18 cellular contexts compared by ENCODE assay signal in genomic region chr10:84826704-84827103, GRCh38.
DNase-seq lines count a peak whose midpoint lies in the region; ATAC-seq and TF ChIP-seq lines count a peak whose summit lies in the region.
"Had no signal": no experiment of that assay in that cellular context is flagged by ENCODE, and none has a peak within 500 bp of the region (broad histone marks: within the 10 kb centered on the region; RNA-seq: fewer than 3 reads in every experiment).

No MANE protein-coding gene starts in this region.

- H3K4me1 Mint-ChIP-seq in MCF 10A (ENCODE audit: insufficient read depth, unreplicated experiment): no peaks in the 10 kb centered on the region
- H3K4me1 Mint-ChIP-seq: activated B cell treated with CpG ODN at 0.5 μM for 24 hours; activated naive CD8-positive, alpha-beta T cell treated with anti-CD3 and anti-CD28 coated beads, Interleukin-2, amount 10 ng/mL, durations not matched to agents 7 days and 5 days; CD4-positive, CD25-positive, alpha-beta regulatory T cell had no signal

- BruUV-seq in MCF 10A (replicated peaks; lab: Mats Ljungman, UMichigan): no TSS peak

- no peak for TF ChIP-seq POLR2A in heart left ventricle (IDR thresholded peaks at IDR 0.05)

- no peaks in the 10 kb centered on the region for H3K27me3 Mint-ChIP-seq in MCF 10A (ENCODE audit: insufficient read depth, unreplicated experiment)
- H3K27me3 Mint-ChIP-seq: activated B cell treated with CpG ODN at 0.5 μM for 24 hours; activated naive CD8-positive, alpha-beta T cell treated with anti-CD3 and anti-CD28 coated beads, Interleukin-2, amount 10 ng/mL, durations not matched to agents 7 days and 5 days had no signal

- H3K4me3 ChIP-seq in right cardiac atrium (ENCODE audit: low read length) (no peak overlapping the region), heart left ventricle (no peak overlapping the region), SJSA1 (no peak overlapping the region)

- H3K27ac Mint-ChIP-seq in MCF 10A (ENCODE audit: low read depth, unreplicated experiment): no peak overlapping the region
- H3K27ac Mint-ChIP-seq: activated B cell treated with CpG ODN at 0.5 μM for 24 hours; activated naive CD8-positive, alpha-beta T cell treated with anti-CD3 and anti-CD28 coated beads, Interleukin-2, amount 10 ng/mL, durations not matched to agents 7 days and 5 days; activated T-helper 2 cell treated with anti-CD3 and anti-CD28 coated beads, Interferon-gamma antibody, Interleukin-2, Interleukin-4, amounts not matched to agents 10 μg/mL and 5 μg/mL and 100 μg/mL, durations not matched to agents 14 hours and 24 hours and 36 hours; CD4-positive, CD25-positive, alpha-beta regulatory T cell had no signal

- H3K4me1 ChIP-seq in right cardiac atrium (ENCODE audit: control insufficient read depth, insufficient read depth, low read length) (peaks cover 2% of the 10 kb centered on the region), heart left ventricle (peaks cover 0 to 34% (median 4%) of the 10 kb centered on the region in 12 donors), SJSA1 (replicated peaks) (peaks cover 90% of the 10 kb centered on the region)

- intact Hi-C loops in right cardiac atrium (cut with DNase I): no loop called here
- intact Hi-C loops in heart left ventricle (cut with DNase I): no loop called here
- intact Hi-C loops in MCF 10A (cut with micrococcal nuclease): no loop called here

- H3K4me3 Mint-ChIP-seq in MCF 10A (ENCODE audit: unreplicated experiment): no peak overlapping the region
- H3K4me3 Mint-ChIP-seq: activated B cell treated with CpG ODN at 0.5 μM for 24 hours; activated naive CD8-positive, alpha-beta T cell treated with anti-CD3 and anti-CD28 coated beads, Interleukin-2, amount 10 ng/mL, durations not matched to agents 7 days and 5 days; CD4-positive, CD25-positive, alpha-beta regulatory T cell had no signal

- H3K9me3 Mint-ChIP-seq in MCF 10A (ENCODE audit: unreplicated experiment): no peaks in the 10 kb centered on the region
- H3K9me3 Mint-ChIP-seq: activated B cell treated with CpG ODN at 0.5 μM for 24 hours; activated naive CD8-positive, alpha-beta T cell treated with anti-CD3 and anti-CD28 coated beads, Interleukin-2, amount 10 ng/mL, durations not matched to agents 7 days and 5 days; activated T-helper 2 cell treated with anti-CD3 and anti-CD28 coated beads, Interferon-gamma antibody, Interleukin-2, Interleukin-4, amounts not matched to agents 10 μg/mL and 5 μg/mL and 100 μg/mL, durations not matched to agents 14 hours and 24 hours and 36 hours had no signal

- CTCF ChIA-PET in MCF 10A (lab: Yijun Ruan, JAX): no interaction called here

- ATAC-seq in right cardiac atrium: no peak
- ATAC-seq in heart left ventricle: no peak
- ATAC-seq in GM18861 (IDR thresholded peaks at IDR 0.05; ENCODE audit: unreplicated experiment): no peak
- ATAC-seq: left colon had no signal

- H3K9me3 ChIP-seq in right cardiac atrium (ENCODE audit: control insufficient read depth, low read length) (no peaks in the 10 kb centered on the region), heart left ventricle (no peaks in the 10 kb centered on the region), SJSA1 (replicated peaks) (no peaks in the 10 kb centered on the region)

- no peak for DNase-seq in right cardiac atrium
- DNase-seq in heart left ventricle: no peak
- DNase-seq in SJSA1 (ENCODE audit: low read depth in 1 of 2, low spot score in 2 of 2): peak; percentile 84 to 88
- peak; percentile 94 for DNase-seq in islet precursor cell
- no peak for DNase-seq in activated gamma-delta T cell treated with Interleukin-2 at 50 U/mL for 16 hours
- no peak for DNase-seq in MCF 10A (ENCODE audit: unreplicated experiment)
- DNase-seq: activated B cell treated with CpG ODN at 0.5 μM for 24 hours; activated CD4-positive, alpha-beta T cell treated with anti-CD3 and anti-CD28 coated beads, Interleukin-2, amount 50 U/mL, for 48 hours; activated CD8-positive, alpha-beta memory T cell treated with anti-CD3 and anti-CD28 coated beads, Interleukin-2, amount 50 U/mL, for 48 hours; activated naive CD8-positive, alpha-beta T cell treated with anti-CD3 and anti-CD28 coated beads, Interleukin-2, amount 10 ng/mL, durations not matched to agents 7 days and 5 days; CD4-positive, CD25-positive, alpha-beta regulatory T cell; KG1; left colon; NCI-H2029; posterior cingulate gyrus; T-helper 9 cell had no signal

- POLR2A ChIA-PET in MCF 10A (lab: Yijun Ruan, JAX): interaction anchor here (0.6 kb wide), 2 partner anchors 62 to 78 kb away, joined by 3 read pairs; no protein-coding TSS in a partner anchor

- H3K27me3 ChIP-seq in right cardiac atrium (ENCODE audit: control insufficient read depth, insufficient read depth) (no peaks in the 10 kb centered on the region), heart left ventricle (peaks cover 0 to 2% (median 0%) of the 10 kb centered on the region in 9 donors), SJSA1 (replicated peaks) (no peaks in the 10 kb centered on the region)

- TF ChIP-seq CTCF in heart left ventricle (IDR thresholded peaks at IDR 0.05): no peak
- no peak for TF ChIP-seq CTCF in MCF 10A (IDR thresholded peaks at IDR 0.05; ENCODE audit: unreplicated experiment)

- H3K36me3 ChIP-seq in heart left ventricle (no peaks in the 10 kb centered on the region), SJSA1 (no peaks in the 10 kb centered on the region)

- WGBS in right cardiac atrium: 56% methylated on average over 3 of the region's 3 CpGs
- 37 to 53% (median 45%) methylated on average over 3 of the region's 3 CpGs for WGBS in heart left ventricle, 4 donors

- no peaks in the 10 kb centered on the region for H3K36me3 Mint-ChIP-seq in MCF 10A (ENCODE audit: insufficient read depth, unreplicated experiment)
- H3K36me3 Mint-ChIP-seq: activated naive CD8-positive, alpha-beta T cell treated with anti-CD3 and anti-CD28 coated beads, Interleukin-2, amount 10 ng/mL, durations not matched to agents 7 days and 5 days; CD4-positive, CD25-positive, alpha-beta regulatory T cell had no signal

- H3K27ac ChIP-seq in right cardiac atrium (ENCODE audit: low read length) (peak overlapping the region; percentile 36), heart left ventricle (peak overlapping the region in 2 of 12 donors; percentile 4 to 24), SJSA1 (peak overlapping the region; percentile 74)

Comparison
In these comparisons a context has a peak if more than half of its experiments do, and no peak if none do; other contexts are left out.
1. DNase-seq: peak in SJSA1 (2 of 2) and islet precursor cell (single experiment); none in right cardiac atrium (0 of 3), heart left ventricle (0 of 5), activated gamma-delta T cell treated with Interleukin-2 at 50 U/mL for 16 hours (single experiment) and MCF 10A (single experiment).